Comparison of ENCODE assay signal across 8 cellular contexts in the genomic region with DNA sequence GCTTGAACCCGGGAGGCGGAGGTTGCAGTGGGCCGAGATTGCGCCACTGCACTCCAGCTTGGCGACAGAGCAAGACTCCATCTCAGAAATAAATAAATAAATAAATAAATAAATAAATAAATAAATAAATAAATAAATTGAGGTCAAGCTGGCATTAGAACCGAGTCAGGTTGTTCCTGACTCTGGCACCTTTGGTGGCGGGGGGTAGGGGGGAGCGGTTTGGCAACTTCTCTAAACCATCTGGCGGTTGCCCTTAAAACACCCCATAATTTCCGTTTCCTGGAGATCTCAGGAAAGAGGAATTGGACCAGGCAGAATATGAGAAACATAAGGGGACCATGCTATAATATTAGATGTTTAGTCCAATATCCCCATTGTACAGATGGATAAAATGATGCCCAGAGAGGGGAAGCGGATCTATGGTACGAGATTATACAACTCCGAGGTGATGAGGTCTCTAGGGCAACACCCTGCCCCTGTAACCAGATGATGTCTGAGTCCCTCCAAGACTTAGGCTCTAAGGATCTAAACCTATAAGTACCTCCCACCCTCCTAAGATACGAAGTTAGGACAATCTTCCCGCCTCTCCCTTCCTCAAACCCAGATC. TPM values are rescaled to one million over a fixed set of nuclear protein-coding genes. Genes with fewer than 3 reads are reported as not detected.
DNase-seq lines count a peak whose midpoint lies in the region; ATAC-seq and TF ChIP-seq lines count a peak whose summit lies in the region.

No MANE protein-coding gene starts in this region.

- H3K9me3 Mint-ChIP-seq in natural killer cell: no peaks in the 10 kb centered on the region

- H3K4me3 ChIP-seq in DOHH2 (ENCODE audit: low read length): peak overlapping the region; percentile 89
- peak overlapping the region; percentile 86 for H3K4me3 ChIP-seq in colonic mucosa

- TF ChIP-seq CTCF in DOHH2 (IDR thresholded peaks at IDR 0.05; ENCODE audit: low read depth, low read length, poor library complexity, severe bottlenecking) (no peak), colonic mucosa (IDR thresholded peaks at IDR 0.05) (no peak), natural killer cell (IDR thresholded peaks at IDR 0.05) (no peak)

- peak overlapping the region; percentile 54 to 71 for H3K9ac ChIP-seq in colonic mucosa (ENCODE audit: low read depth in 2 of 2, low read length in 2 of 2)

- H3F3A ChIP-seq in DOHH2 (ENCODE audit: control insufficient read depth, insufficient read depth): no peaks in the 10 kb centered on the region

- peak; percentile 88 for DNase-seq in MV-4-11 (lab: John Stamatoyannopoulos, UW)
- no peak for DNase-seq in colonic mucosa
- DNase-seq in natural killer cell: no peak
- no peak for DNase-seq in AG08395 (ENCODE audit: low spot score)
- no peak for DNase-seq in germinal center (ENCODE audit: low spot score)
- DNase-seq in ACHN: no peak
- no peak for DNase-seq in stimulated activated CD8-positive, alpha-beta memory T cell treated with anti-CD3 and anti-CD28 coated beads, Interleukin-4, amount 100 ng/mL, for 48 hours

- H3K79me2 ChIP-seq in DOHH2 (ENCODE audit: control insufficient read depth, low read length): peaks cover 6% of the 10 kb centered on the region; the same call in 1 of the 2 replicates

- intact Hi-C loops in colonic mucosa (cut with DNase I) (loop anchor here (10.0 kb wide), 1 partner anchor 459 kb away; no protein-coding TSS in a partner anchor), natural killer cell (cut with micrococcal nuclease) (loop anchor here (5.0 kb wide), 2 partner anchors 141 to 456 kb away; no protein-coding TSS in a partner anchor)

- H3K9me2 ChIP-seq in DOHH2 (replicated peaks; ENCODE audit: control insufficient read depth, low read length): no peaks in the 10 kb centered on the region

- H3K36me3 Mint-ChIP-seq in natural killer cell: no peaks in the 10 kb centered on the region

- H3K4me1 Mint-ChIP-seq in natural killer cell: peaks cover 35 to 40% of the 10 kb centered on the region in 2 donors

- in situ Hi-C loops in ACHN (cut with HindIII; ENCODE audit: low pct_ligation_motif_present, low pct_unique_long_range_greater_than_20kb, low sequenced_read_pairs): no loop called here

- peaks cover 32% of the 10 kb centered on the region for H3K4me1 ChIP-seq in DOHH2 (ENCODE audit: control insufficient read depth, low read length)
- no peaks in the 10 kb centered on the region for H3K4me1 ChIP-seq in colonic mucosa

- H4K20me1 ChIP-seq in DOHH2 (ENCODE audit: control insufficient read depth, insufficient read depth, low read depth, low read length): peaks cover 3% of the 10 kb centered on the region; the same call in 1 of the 2 replicates

- no peak for ATAC-seq in natural killer cell

- peak overlapping the region; percentile 66 for H3K4me2 ChIP-seq in DOHH2 (ENCODE audit: low read length)

- no peaks in the 10 kb centered on the region for H3K27me3 ChIP-seq in DOHH2 (ENCODE audit: control insufficient read depth, low read length)
- H3K27me3 ChIP-seq in colonic mucosa: no peaks in the 10 kb centered on the region

- H3K27ac ChIP-seq in DOHH2 (ENCODE audit: low read depth, low read length): no peak overlapping the region
- peak overlapping the region; percentile 87 for H3K27ac ChIP-seq in colonic mucosa

- no peaks in the 10 kb centered on the region for H3K9me3 ChIP-seq in DOHH2 (ENCODE audit: control insufficient read depth, insufficient read depth, low read length)
- no peaks in the 10 kb centered on the region for H3K9me3 ChIP-seq in colonic mucosa

- H3K36me3 ChIP-seq in DOHH2 (ENCODE audit: control insufficient read depth, low read length) (peaks cover 6% of the 10 kb centered on the region; the same call in 1 of the 2 replicates), colonic mucosa (no peaks in the 10 kb centered on the region)

- peaks cover 0 to 2% of the 10 kb centered on the region in 2 donors for H3K27me3 Mint-ChIP-seq in natural killer cell (ENCODE audit: low read depth in 2 of 2)

- peak overlapping the region; percentile 96 for H3K4me3 Mint-ChIP-seq in natural killer cell

- peak overlapping the region; percentile 90 to 96 for H3K27ac Mint-ChIP-seq in natural killer cell

RNA-seq across cellular contexts. Expression of a gene that starts 0.8 kb away (rescaled TPM):
- total RNA-seq in colonic mucosa: 10 to 100 TPM; 12.9 to 28.3 TPM
- total RNA-seq in natural killer cell: 10 to 100 TPM; 11.8 to 17.0 (median 14.1) TPM
